ENCODE assay signal across 8 cellular contexts in genomic region chr1:205711105-205712048, GRCh38. TPM values are rescaled to one million over a fixed set of nuclear protein-coding genes. Genes with fewer than 3 reads are reported as not detected.
DNase-seq lines count a peak whose midpoint lies in the region; ATAC-seq, FAIRE-seq and TF ChIP-seq lines count a peak whose summit lies in the region.

No MANE protein-coding gene starts in this region.

- 50 to 53% (median 52%) methylated on average over 8 of the region's 8 CpGs for WGBS in ovary, 3 donors

- DNase-seq in activated CD8-positive, alpha-beta memory T cell treated with anti-CD3 and anti-CD28 coated beads for 1 hour (ENCODE audit: extremely low read depth in 1 of 2, low read depth in 1 of 2): peak; percentile 22 to 48
- DNase-seq in activated CD8-positive, alpha-beta memory T cell treated with anti-CD3 and anti-CD28 coated beads, Interleukin-2, amount 50 U/mL, for 48 hours: no peak
- peak; percentile 87 to 89 for DNase-seq in Kasumi-1 (lab: John Stamatoyannopoulos, UW)
- DNase-seq in Panc1 (ENCODE audit: low read depth, low spot score): peak; percentile 70
- peak; percentile 49 for DNase-seq in activated naive CD4-positive, alpha-beta T cell treated with Interleukin-2 at 50 U/mL for 16 hours
- DNase-seq in germinal center (ENCODE audit: low spot score): peak; percentile 65
- peak in 3 of 5 donors; percentile 58 to 74 (median 63) for DNase-seq in ovary
- peak; percentile 59 for DNase-seq in urothelium cell line (ENCODE audit: low spot score)

- peak overlapping the region; percentile 23; the same call in 1 of the 2 replicates for H3K27ac ChIP-seq in Panc1 (ENCODE audit: low read length)
- no peak overlapping the region for H3K27ac ChIP-seq in ovary

- H3K4me1 ChIP-seq in Panc1 (ENCODE audit: control insufficient read depth, insufficient read depth, low read length) (peaks cover 6% of the 10 kb centered on the region; the same call in 1 of the 2 replicates), ovary (ENCODE audit: insufficient read depth) (peaks cover 7% of the 10 kb centered on the region)

- POLR2A ChIA-PET in Panc1 (lab: Charles Lee): interaction anchor here (0.5 to 0.7 kb wide), 4 partner anchors 31 to 54 kb away, joined by 3 to 15 read pairs (median 4); partner anchors contain the start of gene SLC45A3

- ATAC-seq in Panc1: peak; percentile 89

- BruUV-seq in Panc1 (replicated peaks; lab: Mats Ljungman, UMichigan): no TSS peak

- no peak for FAIRE-seq in urothelium cell line (lab: Jason Lieb, UNC)

- H3K36me3 ChIP-seq in Panc1 (ENCODE audit: control insufficient read depth, insufficient read depth, low read length) (peaks cover 27% of the 10 kb centered on the region), ovary (no peaks in the 10 kb centered on the region)

- H3K4me3 ChIP-seq in Panc1 (ENCODE audit: low read depth in 2 of 2, low read length in 2 of 2) (no peak overlapping the region), ovary (no peak overlapping the region)

- TF ChIP-seq POLR2A in ovary (IDR thresholded peaks at IDR 0.05): no peak

- CTCF ChIA-PET in Panc1 (lab: Charles Lee): interaction anchor here (0.5 to 4.3 kb wide), 6 partner anchors 9 to 120 kb away, joined by 3 to 71 read pairs (median 4); no protein-coding TSS in a partner anchor

- TF ChIP-seq EP300 in ovary (IDR thresholded peaks at IDR 0.05): no peak

- TF ChIP-seq CTCF in Panc1 (IDR thresholded peaks at IDR 0.05) (peak; percentile 87), ovary (IDR thresholded peaks at IDR 0.05) (peak; percentile 55 to 79 (median 73))

- H3K27me3 ChIP-seq in Panc1 (ENCODE audit: control insufficient read depth, insufficient read depth, low read length): no peaks in the 10 kb centered on the region
- H3K27me3 ChIP-seq in ovary: no peaks in the 10 kb centered on the region

- in situ Hi-C loops in Panc1 (cut with HindIII; ENCODE audit: low pct_unique_long_range_greater_than_20kb, low sequenced_read_pairs): no loop called here

- H3K9me3 ChIP-seq in Panc1 (ENCODE audit: control insufficient read depth, insufficient read depth, low read depth, low read length) (no peaks in the 10 kb centered on the region), ovary (no peaks in the 10 kb centered on the region)

- intact Hi-C loops in Panc1 (cut with micrococcal nuclease; ENCODE audit: unreplicated experiment): loop anchor here (2.0 to 5.0 kb wide), 2 partner anchors 39 to 53 kb away; no protein-coding TSS in a partner anchor
- intact Hi-C loops in ovary (cut with DNase I): loop anchor here (5.0 to 10.0 kb wide), 3 partner anchors 47 to 54 kb away; no protein-coding TSS in a partner anchor

RNA-seq across cellular contexts. Expression of gene SLC45A3, which starts 31.1 kb away (rescaled TPM):
- total RNA-seq in Panc1 (2021; ENCODE audit: unreplicated experiment) (3.0 TPM), ovary (1 to 10 TPM; 1.5 to 9.5 (median 5.8) TPM)
- polyA plus RNA-seq in Panc1 (2012; ENCODE audit: insufficient read length): 4.2 TPM
- polyA plus RNA-seq in ovary: 1 to 10 TPM; 3.4 to 3.5 TPM

RNA-seq across cellular contexts. Expression of gene NUCKS1, which starts 38.6 kb away (rescaled TPM):
- 210 TPM for total RNA-seq in Panc1 (2021; ENCODE audit: unreplicated experiment)
- polyA plus RNA-seq in Panc1 (2012; ENCODE audit: insufficient read length): 68.9 TPM
- 100 to 1,000 TPM; 104 to 335 (median 244) TPM for total RNA-seq in ovary
- 100 to 1,000 TPM in 1 of 2 donors, 10 to 100 TPM in 1; 79.4 to 150 TPM for polyA plus RNA-seq in ovary
